Comparison of ENCODE assay signal across 9 cellular contexts in the genomic region with DNA sequence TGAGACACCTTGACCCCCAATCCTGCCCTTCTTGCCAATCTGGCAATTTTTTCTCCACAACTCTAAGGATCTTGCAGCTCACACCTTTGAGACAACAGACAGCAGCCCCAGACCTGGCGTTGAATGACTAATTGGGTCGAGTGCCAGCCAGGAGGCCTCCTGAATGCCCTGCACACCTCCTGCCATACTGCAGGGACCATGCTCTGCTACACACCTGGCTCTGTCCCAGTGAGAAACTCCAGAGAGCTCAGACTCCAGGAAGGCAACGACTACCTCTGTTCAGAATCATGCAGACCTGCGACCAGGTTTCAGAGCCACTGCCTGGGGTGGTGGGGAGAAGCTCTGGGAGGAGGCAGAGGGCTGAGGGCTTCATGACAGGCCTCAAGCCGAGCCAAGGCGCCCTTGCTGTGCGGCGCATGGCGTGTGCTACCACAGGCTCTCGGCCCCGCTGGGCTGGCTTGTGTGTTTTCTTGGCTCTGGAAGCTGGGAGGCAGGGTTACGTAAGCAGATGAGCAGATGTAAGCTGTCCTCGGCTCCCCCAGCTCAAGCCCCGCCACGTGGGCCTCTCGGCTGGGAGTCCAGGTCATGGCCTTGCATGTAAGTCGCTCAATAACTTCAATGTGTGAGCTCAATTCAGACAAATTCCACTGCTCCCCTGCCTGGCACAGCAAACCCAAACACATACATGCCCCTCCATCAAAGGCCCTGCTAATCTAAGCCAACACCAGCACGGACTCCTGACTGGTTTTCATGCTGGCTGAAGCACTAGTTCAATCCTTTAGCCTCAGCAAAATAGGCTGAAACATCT. TPM values are rescaled to one million over a fixed set of nuclear protein-coding genes. Genes with fewer than 3 reads are reported as not detected.
A peak's percentile ranks its signal among the peaks of the same experiment; 100 is the strongest.
DNase-seq lines count a peak whose midpoint lies in the region; ATAC-seq and TF ChIP-seq lines count a peak whose summit lies in the region.
"Had no signal": no experiment of that assay in that cellular context is flagged by ENCODE, and none has a peak within 500 bp of the region (broad histone marks: within the 10 kb centered on the region; RNA-seq: fewer than 3 reads in every experiment).

No MANE protein-coding gene starts in this region.

- H3K4me1 ChIP-seq in right cardiac atrium (ENCODE audit: control insufficient read depth, insufficient read depth, low read length) = peaks cover 65% of the 10 kb centered on the region

- H3K4me1 Mint-ChIP-seq in activated B cell treated with CpG ODN at 0.5 μM for 24 hours = peaks cover 98% of the 10 kb centered on the region

- peaks cover 36% of the 10 kb centered on the region for H3K36me3 Mint-ChIP-seq in activated B cell treated with CpG ODN at 0.5 μM for 24 hours (ENCODE audit: low read depth)

- no peaks in the 10 kb centered on the region for H3K9me3 Mint-ChIP-seq in activated B cell treated with CpG ODN at 0.5 μM for 24 hours

- POLR2A ChIA-PET in activated B cell treated with CpG ODN at 0.5 μM for 24 hours (lab: Charles Lee) = interaction anchor here (0.7 to 19.6 kb wide), 5 partner anchors 9 to 63 kb away, joined by 3 to 593 read pairs (median 35); a partner anchor contains a TSS

- no peak overlapping the region for H3K4me3 ChIP-seq in right cardiac atrium (ENCODE audit: low read length)
- no peak overlapping the region for H3K4me3 ChIP-seq in skeletal muscle cell (ENCODE audit: low read depth, low read length)

- 33% methylated on average over 18 of the region's 18 CpGs for WGBS in right cardiac atrium

- H3K27me3 ChIP-seq in right cardiac atrium (ENCODE audit: control insufficient read depth, insufficient read depth) = no peaks in the 10 kb centered on the region

- H3K27me3 Mint-ChIP-seq in activated B cell treated with CpG ODN at 0.5 μM for 24 hours = no peaks in the 10 kb centered on the region

- H3K9me3 ChIP-seq in right cardiac atrium (ENCODE audit: control insufficient read depth, low read length) = no peaks in the 10 kb centered on the region

- H3K27ac Mint-ChIP-seq in activated B cell treated with CpG ODN at 0.5 μM for 24 hours = peak overlapping the region; percentile 97

- TF ChIP-seq CTCF in activated B cell treated with CpG ODN at 0.5 μM for 24 hours (IDR thresholded peaks at IDR 0.05) = no peak

- CTCF ChIA-PET in activated B cell treated with CpG ODN at 0.5 μM for 24 hours (lab: Charles Lee) = interaction anchor here (1.5 to 3.3 kb wide), 4 partner anchors 10 to 21 kb away, joined by 4 to 19 read pairs (median 11); no protein-coding TSS in a partner anchor

- H3K4me3 Mint-ChIP-seq in activated B cell treated with CpG ODN at 0.5 μM for 24 hours = peak overlapping the region; percentile 75

- DNase-seq in NCI-H146 (lab: John Stamatoyannopoulos, UW) (peak; percentile 34), NCI-H146 treated with DMSO at 0.1 percent for 48 hours (lab: John Stamatoyannopoulos, UW; ENCODE audit: unreplicated experiment) (no peak), activated B cell treated with CpG ODN at 0.5 μM for 24 hours (peak; percentile 17), right cardiac atrium (peak; percentile 82 to 93 (median 90)), skeletal muscle cell (ENCODE audit: low read depth) (peak; percentile 94), globus pallidus (ENCODE audit: low spot score) (no peak), NCI-H345 (lab: John Stamatoyannopoulos, UW) (no peak)

- intact Hi-C loops in activated B cell treated with CpG ODN at 0.5 μM for 24 hours (cut with micrococcal nuclease) (loop anchor here (1.0 kb wide), 2 partner anchors 9 to 13 kb away; no protein-coding TSS in a partner anchor), right cardiac atrium (cut with DNase I) (no loop called here)

- no peak for ATAC-seq in activated B cell treated with CpG ODN at 0.5 μM for 24 hours (ENCODE audit: low read depth)
- ATAC-seq in right cardiac atrium = peak; percentile 63 to 84
- no peak for ATAC-seq in GM19397 (IDR thresholded peaks at IDR 0.05; ENCODE audit: unreplicated experiment)

- peak overlapping the region; percentile 63 for H3K27ac ChIP-seq in right cardiac atrium (ENCODE audit: low read length)
- H3K27ac ChIP-seq: 22Rv1 had no signal

RNA-seq across cellular contexts. Expression of a gene that starts 27.5 kb away (rescaled TPM):
- total RNA-seq in activated B cell treated with CpG ODN at 0.5 μM for 24 hours (111 and 118 TPM in 2 replicates), right cardiac atrium (100 to 1,000 TPM in 1 of 4 donors, 10 to 100 TPM in 3; 44.0 to 137 (median 58.3) TPM)
- polyA plus RNA-seq in right cardiac atrium = 24.7 TPM

Comparison
In these comparisons a context has a peak if more than half of its experiments do, and no peak if none do; other contexts are left out.
1. DNase-seq: peak in NCI-H146 (single experiment), activated B cell treated with CpG ODN at 0.5 μM for 24 hours (single experiment), right cardiac atrium (3 of 3) and skeletal muscle cell (single experiment); none in NCI-H146 treated with DMSO at 0.1 percent for 48 hours (single experiment), globus pallidus (single experiment) and NCI-H345 (single experiment).
2. ATAC-seq: peak in right cardiac atrium (2 of 2); none in activated B cell treated with CpG ODN at 0.5 μM for 24 hours (single experiment) and GM19397 (single experiment).